1 cellular context compared by ENCODE assay signal in the genomic region with DNA sequence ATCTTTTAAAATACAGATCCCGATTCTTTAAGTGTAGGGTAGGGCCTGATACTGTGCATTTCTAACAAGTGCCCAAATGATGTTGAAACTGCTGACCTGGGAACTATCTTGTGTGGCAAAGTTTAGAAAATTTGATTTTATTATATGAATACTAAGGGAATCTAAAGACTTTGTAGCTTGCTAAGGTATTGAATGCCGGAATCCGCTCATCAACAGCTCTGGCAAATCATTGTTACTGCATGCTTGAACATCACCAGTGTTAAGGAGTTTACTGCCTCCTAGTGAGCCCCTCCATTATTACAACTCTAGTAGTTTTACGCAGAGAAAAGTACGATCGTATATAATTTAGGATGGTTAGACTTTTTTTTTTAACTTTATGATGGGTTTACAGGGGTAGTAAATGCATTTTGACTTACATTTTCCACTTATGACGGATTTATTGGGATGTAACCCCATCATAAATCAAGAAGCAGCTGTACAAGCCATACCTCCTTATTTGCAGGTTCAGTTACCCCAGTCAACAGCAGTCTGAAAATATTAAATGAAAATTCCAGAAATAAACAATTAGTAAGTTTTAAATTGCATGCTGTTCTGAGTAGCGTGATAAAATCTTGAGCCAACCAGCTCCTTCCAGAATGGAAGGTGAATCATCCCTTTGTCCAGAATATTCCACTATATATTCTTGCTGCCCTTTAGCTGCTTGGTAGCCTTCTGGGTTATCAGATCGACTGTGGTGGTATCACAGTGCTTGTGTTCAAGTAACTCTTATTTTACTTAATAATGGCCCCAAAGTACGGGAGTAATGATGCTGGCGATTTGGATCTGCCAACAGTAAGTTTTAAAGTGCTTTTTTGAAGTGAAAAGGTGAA.
TF ChIP-seq lines count a peak whose summit lies in the region.

No MANE protein-coding gene starts in this region.

TF ChIP-seq in HEK293, 187 proteins besides CTCF, POLR2A, EP300 and RAD21 (continued from another document):
- TF ChIP-seq ZNF654 (tag by site-specific recombination; IDR thresholded peaks at IDR 0.05; ENCODE audit: low read depth) (peak; percentile 49), ZNF140 (tag by site-specific recombination; IDR thresholded peaks at IDR 0.05) (no peak), ZNF335 (tag by site-specific recombination; conservative IDR thresholded peaks at IDR 0.05) (peak; percentile 85), ZNF223 (tag by site-specific recombination; IDR thresholded peaks at IDR 0.05) (no peak), ZNF639 (tag by site-specific recombination; IDR thresholded peaks at IDR 0.05) (no peak)
